1 cellular context compared by ENCODE assay signal in the genomic region with DNA sequence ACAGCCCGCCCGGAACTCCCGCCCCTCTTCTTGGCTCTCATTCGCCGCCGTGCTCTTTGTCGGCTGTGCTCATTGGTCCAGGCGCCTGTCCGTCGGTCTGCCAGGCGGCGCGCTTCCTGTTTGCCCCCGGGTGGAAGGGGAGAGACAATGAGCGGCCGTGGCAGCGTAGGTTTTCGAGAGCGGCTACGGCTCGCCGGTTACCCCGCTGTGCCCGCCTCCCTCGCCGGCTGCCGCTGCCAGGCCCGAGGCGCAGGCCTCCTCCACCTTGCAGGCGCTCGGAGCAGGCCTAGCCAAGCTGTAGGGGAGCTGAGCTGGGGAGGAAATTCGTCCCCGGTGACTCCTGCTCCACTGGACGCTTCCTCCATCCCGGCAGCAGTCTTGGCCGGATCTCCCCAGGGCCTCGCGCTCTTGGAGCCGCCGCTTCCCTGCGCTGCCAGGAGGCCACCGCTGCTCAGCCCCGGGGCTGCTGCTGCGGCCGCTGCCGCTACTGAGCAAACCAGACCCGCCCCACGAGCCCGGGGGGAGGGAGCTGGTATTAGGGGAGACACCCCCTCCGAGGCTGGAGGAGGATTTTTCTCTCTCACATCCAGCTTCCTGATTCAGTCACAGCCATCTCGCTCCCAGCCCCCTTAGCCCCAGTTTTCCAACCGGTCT.
TF ChIP-seq lines count a peak whose summit lies in the region.

A gene (minus strand): TSS at position 2 of the 654 bp plus-strand sequence. CDS start 202 bp downstream, outside the sequence.

TF ChIP-seq in K562, 482 proteins besides CTCF, POLR2A, EP300 and RAD21 (continued from another document and continues in another):
- TF ChIP-seq, protein P1, sequence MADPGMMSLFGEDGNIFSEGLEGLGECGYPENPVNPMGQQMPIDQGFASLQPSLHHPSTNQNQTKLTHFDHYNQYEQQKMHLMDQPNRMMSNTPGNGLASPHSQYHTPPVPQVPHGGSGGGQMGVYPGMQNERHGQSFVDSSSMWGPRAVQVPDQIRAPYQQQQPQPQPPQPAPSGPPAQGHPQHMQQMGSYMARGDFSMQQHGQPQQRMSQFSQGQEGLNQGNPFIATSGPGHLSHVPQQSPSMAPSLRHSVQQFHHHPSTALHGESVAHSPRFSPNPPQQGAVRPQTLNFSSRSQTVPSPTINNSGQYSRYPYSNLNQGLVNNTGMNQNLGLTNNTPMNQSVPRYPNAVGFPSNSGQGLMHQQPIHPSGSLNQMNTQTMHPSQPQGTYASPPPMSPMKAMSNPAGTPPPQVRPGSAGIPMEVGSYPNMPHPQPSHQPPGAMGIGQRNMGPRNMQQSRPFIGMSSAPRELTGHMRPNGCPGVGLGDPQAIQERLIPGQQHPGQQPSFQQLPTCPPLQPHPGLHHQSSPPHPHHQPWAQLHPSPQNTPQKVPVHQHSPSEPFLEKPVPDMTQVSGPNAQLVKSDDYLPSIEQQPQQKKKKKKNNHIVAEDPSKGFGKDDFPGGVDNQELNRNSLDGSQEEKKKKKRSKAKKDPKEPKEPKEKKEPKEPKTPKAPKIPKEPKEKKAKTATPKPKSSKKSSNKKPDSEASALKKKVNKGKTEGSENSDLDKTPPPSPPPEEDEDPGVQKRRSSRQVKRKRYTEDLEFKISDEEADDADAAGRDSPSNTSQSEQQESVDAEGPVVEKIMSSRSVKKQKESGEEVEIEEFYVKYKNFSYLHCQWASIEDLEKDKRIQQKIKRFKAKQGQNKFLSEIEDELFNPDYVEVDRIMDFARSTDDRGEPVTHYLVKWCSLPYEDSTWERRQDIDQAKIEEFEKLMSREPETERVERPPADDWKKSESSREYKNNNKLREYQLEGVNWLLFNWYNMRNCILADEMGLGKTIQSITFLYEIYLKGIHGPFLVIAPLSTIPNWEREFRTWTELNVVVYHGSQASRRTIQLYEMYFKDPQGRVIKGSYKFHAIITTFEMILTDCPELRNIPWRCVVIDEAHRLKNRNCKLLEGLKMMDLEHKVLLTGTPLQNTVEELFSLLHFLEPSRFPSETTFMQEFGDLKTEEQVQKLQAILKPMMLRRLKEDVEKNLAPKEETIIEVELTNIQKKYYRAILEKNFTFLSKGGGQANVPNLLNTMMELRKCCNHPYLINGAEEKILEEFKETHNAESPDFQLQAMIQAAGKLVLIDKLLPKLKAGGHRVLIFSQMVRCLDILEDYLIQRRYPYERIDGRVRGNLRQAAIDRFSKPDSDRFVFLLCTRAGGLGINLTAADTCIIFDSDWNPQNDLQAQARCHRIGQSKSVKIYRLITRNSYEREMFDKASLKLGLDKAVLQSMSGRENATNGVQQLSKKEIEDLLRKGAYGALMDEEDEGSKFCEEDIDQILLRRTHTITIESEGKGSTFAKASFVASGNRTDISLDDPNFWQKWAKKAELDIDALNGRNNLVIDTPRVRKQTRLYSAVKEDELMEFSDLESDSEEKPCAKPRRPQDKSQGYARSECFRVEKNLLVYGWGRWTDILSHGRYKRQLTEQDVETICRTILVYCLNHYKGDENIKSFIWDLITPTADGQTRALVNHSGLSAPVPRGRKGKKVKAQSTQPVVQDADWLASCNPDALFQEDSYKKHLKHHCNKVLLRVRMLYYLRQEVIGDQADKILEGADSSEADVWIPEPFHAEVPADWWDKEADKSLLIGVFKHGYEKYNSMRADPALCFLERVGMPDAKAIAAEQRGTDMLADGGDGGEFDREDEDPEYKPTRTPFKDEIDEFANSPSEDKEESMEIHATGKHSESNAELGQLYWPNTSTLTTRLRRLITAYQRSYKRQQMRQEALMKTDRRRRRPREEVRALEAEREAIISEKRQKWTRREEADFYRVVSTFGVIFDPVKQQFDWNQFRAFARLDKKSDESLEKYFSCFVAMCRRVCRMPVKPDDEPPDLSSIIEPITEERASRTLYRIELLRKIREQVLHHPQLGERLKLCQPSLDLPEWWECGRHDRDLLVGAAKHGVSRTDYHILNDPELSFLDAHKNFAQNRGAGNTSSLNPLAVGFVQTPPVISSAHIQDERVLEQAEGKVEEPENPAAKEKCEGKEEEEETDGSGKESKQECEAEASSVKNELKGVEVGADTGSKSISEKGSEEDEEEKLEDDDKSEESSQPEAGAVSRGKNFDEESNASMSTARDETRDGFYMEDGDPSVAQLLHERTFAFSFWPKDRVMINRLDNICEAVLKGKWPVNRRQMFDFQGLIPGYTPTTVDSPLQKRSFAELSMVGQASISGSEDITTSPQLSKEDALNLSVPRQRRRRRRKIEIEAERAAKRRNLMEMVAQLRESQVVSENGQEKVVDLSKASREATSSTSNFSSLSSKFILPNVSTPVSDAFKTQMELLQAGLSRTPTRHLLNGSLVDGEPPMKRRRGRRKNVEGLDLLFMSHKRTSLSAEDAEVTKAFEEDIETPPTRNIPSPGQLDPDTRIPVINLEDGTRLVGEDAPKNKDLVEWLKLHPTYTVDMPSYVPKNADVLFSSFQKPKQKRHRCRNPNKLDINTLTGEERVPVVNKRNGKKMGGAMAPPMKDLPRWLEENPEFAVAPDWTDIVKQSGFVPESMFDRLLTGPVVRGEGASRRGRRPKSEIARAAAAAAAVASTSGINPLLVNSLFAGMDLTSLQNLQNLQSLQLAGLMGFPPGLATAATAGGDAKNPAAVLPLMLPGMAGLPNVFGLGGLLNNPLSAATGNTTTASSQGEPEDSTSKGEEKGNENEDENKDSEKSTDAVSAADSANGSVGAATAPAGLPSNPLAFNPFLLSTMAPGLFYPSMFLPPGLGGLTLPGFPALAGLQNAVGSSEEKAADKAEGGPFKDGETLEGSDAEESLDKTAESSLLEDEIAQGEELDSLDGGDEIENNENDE (IDR thresholded peaks at IDR 0.05; ENCODE audit: low read depth, low read length) = no peak
- TF ChIP-seq CHD4 (IDR thresholded peaks at IDR 0.05; ENCODE audit: insufficient read depth, insufficient replicate concordance, low read depth, low read length, poor library complexity, severe bottlenecking) (no peak), HIVEP1 (CRISPR knock-in tag; IDR thresholded peaks at IDR 0.05) (peak; percentile 68; the same call in 1 of the 2 replicates), ZNF764 (CRISPR knock-in tag; IDR thresholded peaks at IDR 0.05; ENCODE audit: low read depth) (0 out of 2 replicates have a peak, but pooled peaks have one; percentile 53), MAZ (CRISPR knock-in tag; conservative IDR thresholded peaks at IDR 0.05 in 1 of 2, IDR thresholded peaks at IDR 0.05 in 1 of 2) (peak; percentile 83 to 96), PHF21A (IDR thresholded peaks at IDR 0.05; ENCODE audit: borderline replicate concordance, low read depth) (no peak), STAT5A (IDR thresholded peaks at IDR 0.05; ENCODE audit: borderline replicate concordance, low read length) (no peak), SMAD3 (CRISPR knock-in tag; conservative IDR thresholded peaks at IDR 0.05) (no peak), ZNF668 (CRISPR knock-in tag; IDR thresholded peaks at IDR 0.05) (no peak), MTA3 (IDR thresholded peaks at IDR 0.05; ENCODE audit: borderline replicate concordance) (peak; percentile 90), RAD51 (IDR thresholded peaks at IDR 0.05; ENCODE audit: borderline replicate concordance, low read depth) (no peak), MTA2 (IDR thresholded peaks at IDR 0.05; ENCODE audit: low read depth) (no peak), CBFB (CRISPR knock-in tag; IDR thresholded peaks at IDR 0.05) (0 out of 2 replicates have a peak, but pooled peaks have one; percentile 20), CBX3 (IDR thresholded peaks at IDR 0.05; ENCODE audit: borderline replicate concordance in 1 of 2, low read length in 2 of 2) (no peak), ZNF780A (CRISPR knock-in tag; IDR thresholded peaks at IDR 0.05) (peak; percentile 75; the same call in 1 of the 2 replicates), ZNF140 (CRISPR knock-in tag; IDR thresholded peaks at IDR 0.05) (no peak), POLR3G (IDR thresholded peaks at IDR 0.05; ENCODE audit: extremely low read depth, insufficient read length, insufficient replicate concordance) (no peak), TCF3 (CRISPR knock-in tag; IDR thresholded peaks at IDR 0.05) (peak; percentile 19; the same call in 1 of the 2 replicates), POLR2AphosphoS5 (IDR thresholded peaks at IDR 0.05; ENCODE audit: control insufficient read depth, insufficient read depth, low read depth, low read length) (peak; percentile 81), GABPB1 (CRISPR knock-in tag; IDR thresholded peaks at IDR 0.05) (peak; percentile 95), HDAC3 (IDR thresholded peaks at IDR 0.05; ENCODE audit: borderline replicate concordance, partially characterized antibody) (no peak), ZNF436 (CRISPR knock-in tag; IDR thresholded peaks at IDR 0.05) (no peak), SPI1 (IDR thresholded peaks at IDR 0.05; ENCODE audit: borderline replicate concordance, low read depth, low read length) (peak; percentile 74), ETV1 (tag; conservative IDR thresholded peaks at IDR 0.05; ENCODE audit: low read depth) (peak; percentile 34; the same call in 1 of the 2 replicates), CTBP1 (IDR thresholded peaks at IDR 0.05; ENCODE audit: borderline replicate concordance) (peak; percentile 76), ZNF584 (CRISPR knock-in tag; IDR thresholded peaks at IDR 0.05; ENCODE audit: low read depth) (no peak), NRF1 (conservative IDR thresholded peaks at IDR 0.05 in 1 of 2, IDR thresholded peaks at IDR 0.05 in 1 of 2) (peak; percentile 35 to 41), KHSRP (IDR thresholded peaks at IDR 0.05) (no peak), MAFG (tag; conservative IDR thresholded peaks at IDR 0.05) (no peak), SMARCA4 (IDR thresholded peaks at IDR 0.05) (0 out of 2 replicates have a peak, but pooled peaks have one; percentile 27), NR4A1 (CRISPR knock-in tag; IDR thresholded peaks at IDR 0.05) (peak; percentile 95), NR4A1 (tag; IDR thresholded peaks at IDR 0.05) (no peak), ARID1B (IDR thresholded peaks at IDR 0.05) (no peak), MEIS2 (IDR thresholded peaks at IDR 0.05; ENCODE audit: partially characterized antibody) (peak; percentile 58), HMGN3 (IDR thresholded peaks at IDR 0.05; ENCODE audit: borderline replicate concordance, extremely low read depth, insufficient read length, low read depth, low read length) (peak; percentile 67), NEUROD1 (IDR thresholded peaks at IDR 0.05; ENCODE audit: borderline replicate concordance, low read depth, low read length, partially characterized antibody) (peak; percentile 83), BHLHE40 (IDR thresholded peaks at IDR 0.05; ENCODE audit: low read length) (no peak; the same call in 1 of the 2 replicates), DDX20 (tag; IDR thresholded peaks at IDR 0.05; ENCODE audit: low read depth) (no peak)
- TF ChIP-seq, protein P2, sequence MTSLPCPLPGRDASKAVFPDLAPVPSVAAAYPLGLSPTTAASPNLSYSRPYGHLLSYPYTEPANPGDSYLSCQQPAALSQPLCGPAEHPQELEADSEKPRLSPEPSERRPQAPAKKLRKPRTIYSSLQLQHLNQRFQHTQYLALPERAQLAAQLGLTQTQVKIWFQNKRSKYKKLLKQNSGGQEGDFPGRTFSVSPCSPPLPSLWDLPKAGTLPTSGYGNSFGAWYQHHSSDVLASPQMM (CRISPR knock-in tag; IDR thresholded peaks at IDR 0.05) = no peak
- TF ChIP-seq, protein P3, sequence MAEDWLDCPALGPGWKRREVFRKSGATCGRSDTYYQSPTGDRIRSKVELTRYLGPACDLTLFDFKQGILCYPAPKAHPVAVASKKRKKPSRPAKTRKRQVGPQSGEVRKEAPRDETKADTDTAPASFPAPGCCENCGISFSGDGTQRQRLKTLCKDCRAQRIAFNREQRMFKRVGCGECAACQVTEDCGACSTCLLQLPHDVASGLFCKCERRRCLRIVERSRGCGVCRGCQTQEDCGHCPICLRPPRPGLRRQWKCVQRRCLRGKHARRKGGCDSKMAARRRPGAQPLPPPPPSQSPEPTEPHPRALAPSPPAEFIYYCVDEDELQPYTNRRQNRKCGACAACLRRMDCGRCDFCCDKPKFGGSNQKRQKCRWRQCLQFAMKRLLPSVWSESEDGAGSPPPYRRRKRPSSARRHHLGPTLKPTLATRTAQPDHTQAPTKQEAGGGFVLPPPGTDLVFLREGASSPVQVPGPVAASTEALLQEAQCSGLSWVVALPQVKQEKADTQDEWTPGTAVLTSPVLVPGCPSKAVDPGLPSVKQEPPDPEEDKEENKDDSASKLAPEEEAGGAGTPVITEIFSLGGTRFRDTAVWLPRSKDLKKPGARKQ (CRISPR knock-in tag; IDR thresholded peaks at IDR 0.05) = no peak
- TF ChIP-seq, protein P4, sequence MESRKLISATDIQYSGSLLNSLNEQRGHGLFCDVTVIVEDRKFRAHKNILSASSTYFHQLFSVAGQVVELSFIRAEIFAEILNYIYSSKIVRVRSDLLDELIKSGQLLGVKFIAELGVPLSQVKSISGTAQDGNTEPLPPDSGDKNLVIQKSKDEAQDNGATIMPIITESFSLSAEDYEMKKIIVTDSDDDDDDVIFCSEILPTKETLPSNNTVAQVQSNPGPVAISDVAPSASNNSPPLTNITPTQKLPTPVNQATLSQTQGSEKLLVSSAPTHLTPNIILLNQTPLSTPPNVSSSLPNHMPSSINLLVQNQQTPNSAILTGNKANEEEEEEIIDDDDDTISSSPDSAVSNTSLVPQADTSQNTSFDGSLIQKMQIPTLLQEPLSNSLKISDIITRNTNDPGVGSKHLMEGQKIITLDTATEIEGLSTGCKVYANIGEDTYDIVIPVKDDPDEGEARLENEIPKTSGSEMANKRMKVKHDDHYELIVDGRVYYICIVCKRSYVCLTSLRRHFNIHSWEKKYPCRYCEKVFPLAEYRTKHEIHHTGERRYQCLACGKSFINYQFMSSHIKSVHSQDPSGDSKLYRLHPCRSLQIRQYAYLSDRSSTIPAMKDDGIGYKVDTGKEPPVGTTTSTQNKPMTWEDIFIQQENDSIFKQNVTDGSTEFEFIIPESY (CRISPR knock-in tag; IDR thresholded peaks at IDR 0.05) = no peak; the same call in 1 of the 2 replicates
- TF ChIP-seq, protein P5, sequence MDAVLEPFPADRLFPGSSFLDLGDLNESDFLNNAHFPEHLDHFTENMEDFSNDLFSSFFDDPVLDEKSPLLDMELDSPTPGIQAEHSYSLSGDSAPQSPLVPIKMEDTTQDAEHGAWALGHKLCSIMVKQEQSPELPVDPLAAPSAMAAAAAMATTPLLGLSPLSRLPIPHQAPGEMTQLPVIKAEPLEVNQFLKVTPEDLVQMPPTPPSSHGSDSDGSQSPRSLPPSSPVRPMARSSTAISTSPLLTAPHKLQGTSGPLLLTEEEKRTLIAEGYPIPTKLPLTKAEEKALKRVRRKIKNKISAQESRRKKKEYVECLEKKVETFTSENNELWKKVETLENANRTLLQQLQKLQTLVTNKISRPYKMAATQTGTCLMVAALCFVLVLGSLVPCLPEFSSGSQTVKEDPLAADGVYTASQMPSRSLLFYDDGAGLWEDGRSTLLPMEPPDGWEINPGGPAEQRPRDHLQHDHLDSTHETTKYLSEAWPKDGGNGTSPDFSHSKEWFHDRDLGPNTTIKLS (IDR thresholded peaks at IDR 0.05; ENCODE audit: borderline replicate concordance, low read depth) = peak; percentile 64; the same call in 1 of the 2 replicates
